8 cellular contexts compared by ENCODE assay signal in genomic region chr11:796565-797299, GRCh38. TPM values are rescaled to one million over a fixed set of nuclear protein-coding genes. Genes with fewer than 3 reads are reported as not detected.
DNase-seq lines count a peak whose midpoint lies in the region; ATAC-seq lines count a peak whose summit lies in the region.

No MANE protein-coding gene starts in this region.

- no peaks in the 10 kb centered on the region for H3K9me3 ChIP-seq in adipocyte (ENCODE audit: control insufficient read depth, low read length)
- H3K9me3 ChIP-seq in thymus (ENCODE audit: control insufficient read depth) = no peaks in the 10 kb centered on the region

- H3K36me3 ChIP-seq in adipocyte (ENCODE audit: control insufficient read depth, insufficient read depth, low read length, severe bottlenecking) (peaks cover 25% of the 10 kb centered on the region), thymus (ENCODE audit: control insufficient read depth, insufficient read depth) (peaks cover 53% of the 10 kb centered on the region)

- WGBS in thymus = 38% methylated on average over 18 of the region's 18 CpGs

- peaks cover 18% of the 10 kb centered on the region for H3K4me1 ChIP-seq in adipocyte (ENCODE audit: control insufficient read depth, insufficient read depth, low read length)
- peaks cover 21% of the 10 kb centered on the region for H3K4me1 ChIP-seq in thymus (ENCODE audit: control insufficient read depth, insufficient read depth, low read length)

- H3K27me3 ChIP-seq in adipocyte (replicated peaks; ENCODE audit: control insufficient read depth, insufficient read depth, low read length) = no peaks in the 10 kb centered on the region
- no peaks in the 10 kb centered on the region for H3K27me3 ChIP-seq in thymus (ENCODE audit: control insufficient read depth, insufficient read depth)

- peak; percentile 86 for DNase-seq in activated CD8-positive, alpha-beta memory T cell treated with anti-CD3 and anti-CD28 coated beads, Interleukin-2, amount 50 U/mL, for 48 hours
- no peak for DNase-seq in activated CD8-positive, alpha-beta memory T cell treated with anti-CD3 and anti-CD28 coated beads for 24 hours
- DNase-seq in adipocyte (ENCODE audit: low read depth) (no peak), left lobe of liver (ENCODE audit: low spot score) (peak; percentile 89), NCI-H510A (lab: John Stamatoyannopoulos, UW) (no peak), SK-N-DZ (ENCODE audit: low spot score) (no peak), SW 1271 (lab: John Stamatoyannopoulos, UW) (no peak)

- H3K4me3 ChIP-seq in adipocyte (ENCODE audit: low read length) (peak overlapping the region; percentile 91), thymus (ENCODE audit: low read length) (peak overlapping the region; percentile 82)

- peak; percentile 60 for ATAC-seq in left lobe of liver

- H3K9ac ChIP-seq in adipocyte (ENCODE audit: low read length) = peak overlapping the region; percentile 87

- H3K27ac ChIP-seq in thymus (ENCODE audit: low read depth) = peak overlapping the region; percentile 92

RNA-seq across cellular contexts. Expression of gene SLC25A22, which starts 1.3 kb away (rescaled TPM):
- total RNA-seq in left lobe of liver = 51.4 TPM
- 11.8 TPM for polyA plus RNA-seq in thymus
- polyA plus RNA-seq in SK-N-DZ (2014; cell fraction: cytosol; rRNA removed) = 32.0 and 34.3 TPM in 2 replicates
- 86.5 and 103 TPM in 2 replicates for polyA plus RNA-seq in SK-N-DZ (2014; cell fraction: nucleus; rRNA removed)

RNA-seq across cellular contexts. Expression of gene CEND1, which starts 6.8 kb away (rescaled TPM):
- 0.43 TPM for total RNA-seq in left lobe of liver
- 0.25 TPM for polyA plus RNA-seq in thymus
- polyA plus RNA-seq in SK-N-DZ (2014; cell fraction: cytosol; rRNA removed) = 12.7 and 14.2 TPM in 2 replicates
- polyA plus RNA-seq in SK-N-DZ (2014; cell fraction: nucleus; rRNA removed) = 24.6 and 38.5 TPM in 2 replicates

RNA-seq across cellular contexts. Expression of gene PIDD1, which starts 8.3 kb away (rescaled TPM):
- total RNA-seq in left lobe of liver = 14.9 TPM
- polyA plus RNA-seq in thymus = 46.0 TPM
- 23.1 and 29.8 TPM in 2 replicates for polyA plus RNA-seq in SK-N-DZ (2014; cell fraction: cytosol; rRNA removed)
- polyA plus RNA-seq in SK-N-DZ (2014; cell fraction: nucleus; rRNA removed) = 204 and 229 TPM in 2 replicates

RNA-seq across cellular contexts. Expression of gene RPLP2, which starts 13.0 kb away (rescaled TPM):
- 511 TPM for total RNA-seq in left lobe of liver
- 2,667 TPM for polyA plus RNA-seq in thymus
- polyA plus RNA-seq in SK-N-DZ (2014; cell fraction: cytosol; rRNA removed) = 565 and 971 TPM in 2 replicates
- polyA plus RNA-seq in SK-N-DZ (2014; cell fraction: nucleus; rRNA removed) = 537 and 699 TPM in 2 replicates

RNA-seq across cellular contexts. Expression of gene GATD1, which starts 19.4 kb away (rescaled TPM):
- 31.7 TPM for total RNA-seq in left lobe of liver
- 31.2 TPM for polyA plus RNA-seq in thymus
- 65.0 and 92.3 TPM in 2 replicates for polyA plus RNA-seq in SK-N-DZ (2014; cell fraction: cytosol; rRNA removed)
- polyA plus RNA-seq in SK-N-DZ (2014; cell fraction: nucleus; rRNA removed) = 207 and 247 TPM in 2 replicates

Comparison
In these comparisons a context has a peak if more than half of its experiments do, and no peak if none do; other contexts are left out.
1. DNase-seq: peak in activated CD8-positive, alpha-beta memory T cell treated with anti-CD3 and anti-CD28 coated beads, Interleukin-2, amount 50 U/mL, for 48 hours (single experiment) and left lobe of liver (single experiment); none in activated CD8-positive, alpha-beta memory T cell treated with anti-CD3 and anti-CD28 coated beads for 24 hours (single experiment), adipocyte (single experiment), NCI-H510A (single experiment), SK-N-DZ (single experiment) and SW 1271 (0 of 2).